ENCODE assay signal across 6 cellular contexts in genomic region chr11:118998388-118998717, GRCh38.
DNase-seq lines count a peak whose midpoint lies in the region; ATAC-seq lines count a peak whose summit lies in the region.

No MANE protein-coding gene starts in this region.

- no peaks in the 10 kb centered on the region for H3K27me3 Mint-ChIP-seq in T-helper 1 cell treated with Interleukin-12 subunit alpha and Interleukin-12 subunit beta and Interleukin-4 antibody, amounts not matched to agents 30 μg/mL and 1 μg/mL, for 36 hours (ENCODE audit: low read depth)

- H3K9ac ChIP-seq in adipocyte (ENCODE audit: low read length): peak overlapping the region; percentile 91
- peak overlapping the region; percentile 71 for H3K9ac ChIP-seq in muscle layer of colon (ENCODE audit: low read length)

- peak overlapping the region; percentile 84 for H3K27ac ChIP-seq in muscle layer of colon (ENCODE audit: low read depth, low read length)

- no peaks in the 10 kb centered on the region for H3K9me3 Mint-ChIP-seq in T-helper 1 cell treated with Interleukin-12 subunit alpha and Interleukin-12 subunit beta and Interleukin-4 antibody, amounts not matched to agents 30 μg/mL and 1 μg/mL, for 36 hours

- H3K27me3 ChIP-seq in adipocyte (replicated peaks; ENCODE audit: control insufficient read depth, insufficient read depth, low read length) (no peaks in the 10 kb centered on the region), muscle layer of colon (ENCODE audit: control insufficient read depth in 1 of 2, insufficient read depth in 2 of 2, low read length in 2 of 2) (no peaks in the 10 kb centered on the region)

- H3K36me3 ChIP-seq in adipocyte (ENCODE audit: control insufficient read depth, insufficient read depth, low read length, severe bottlenecking): peaks cover 32% of the 10 kb centered on the region
- H3K36me3 ChIP-seq in muscle layer of colon (ENCODE audit: insufficient read depth, low read length): peaks cover 17% of the 10 kb centered on the region

- H3K4me3 Mint-ChIP-seq in T-helper 1 cell treated with Interleukin-12 subunit alpha and Interleukin-12 subunit beta and Interleukin-4 antibody, amounts not matched to agents 30 μg/mL and 1 μg/mL, for 36 hours: peak overlapping the region; percentile 94

- DNase-seq in T-helper 1 cell (no peak), adipocyte (ENCODE audit: low read depth) (no peak), NCI-H187 treated with DMSO at 0.1 percent for 48 hours (lab: John Stamatoyannopoulos, UW) (no peak)

- peaks cover 27% of the 10 kb centered on the region for H3K4me1 Mint-ChIP-seq in T-helper 1 cell treated with Interleukin-12 subunit alpha and Interleukin-12 subunit beta and Interleukin-4 antibody, amounts not matched to agents 30 μg/mL and 1 μg/mL, for 36 hours (ENCODE audit: low read depth)

- peaks cover 22% of the 10 kb centered on the region for H3K36me3 Mint-ChIP-seq in T-helper 1 cell treated with Interleukin-12 subunit alpha and Interleukin-12 subunit beta and Interleukin-4 antibody, amounts not matched to agents 30 μg/mL and 1 μg/mL, for 36 hours (ENCODE audit: low read depth)

- peak overlapping the region; percentile 97 for H3K27ac Mint-ChIP-seq in T-helper 1 cell treated with Interleukin-12 subunit alpha and Interleukin-12 subunit beta and Interleukin-4 antibody, amounts not matched to agents 30 μg/mL and 1 μg/mL, for 36 hours

- peaks cover 21% of the 10 kb centered on the region for H3K4me1 ChIP-seq in adipocyte (ENCODE audit: control insufficient read depth, insufficient read depth, low read length)
- peaks cover 18% of the 10 kb centered on the region for H3K4me1 ChIP-seq in muscle layer of colon (ENCODE audit: insufficient read depth, low read length)

- H3K9me3 ChIP-seq in adipocyte (ENCODE audit: control insufficient read depth, low read length) (no peaks in the 10 kb centered on the region), muscle layer of colon (ENCODE audit: low read length) (no peaks in the 10 kb centered on the region)

- H3K4me3 ChIP-seq in adipocyte (ENCODE audit: low read length) (peak overlapping the region; percentile 89), muscle layer of colon (ENCODE audit: low read depth in 1 of 2, low read length in 2 of 2) (peak overlapping the region; percentile 75 to 99)

- ATAC-seq in HG02642 (IDR thresholded peaks at IDR 0.05; ENCODE audit: poor library complexity, unreplicated experiment): no peak
